In genomic region chr16:2194852-2195315, GRCh38 we compare ENCODE assay signal across 8 cellular contexts. TPM values are rescaled to one million over a fixed set of nuclear protein-coding genes. Genes with fewer than 3 reads are reported as not detected.
DNase-seq lines count a peak whose midpoint lies in the region; FAIRE-seq and TF ChIP-seq lines count a peak whose summit lies in the region.
"Had no signal": no experiment of that assay in that cellular context is flagged by ENCODE, and none has a peak within 500 bp of the region (broad histone marks: within the 10 kb centered on the region; RNA-seq: fewer than 3 reads in every experiment).

No MANE protein-coding gene starts in this region.

- no peaks in the 10 kb centered on the region for H3K9me3 ChIP-seq in SK-N-SH

- H2AFZ ChIP-seq in SK-N-SH (ENCODE audit: low read depth) = no peak overlapping the region

- no peaks in the 10 kb centered on the region for H3K27me3 ChIP-seq in SK-N-SH (ENCODE audit: insufficient read depth)

- TF ChIP-seq CTCF in SK-N-SH (IDR thresholded peaks at IDR 0.05) = peak; percentile 52
- TF ChIP-seq CTCF in MCF 10A (IDR thresholded peaks at IDR 0.05; ENCODE audit: unreplicated experiment) = peak; percentile 68

- peak; percentile 60 for DNase-seq in ELR (ENCODE audit: low read depth)
- DNase-seq in KBM-7 = peak; percentile 69
- DNase-seq in SK-N-SH = peak; percentile 74
- DNase-seq in MCF 10A (ENCODE audit: unreplicated experiment) = peak; percentile 70
- peak; percentile 93 for DNase-seq in left kidney (ENCODE audit: low read depth, low spot score)
- peak; percentile 69 for DNase-seq in urothelium cell line (ENCODE audit: low spot score)
- DNase-seq in hippocampal formation (lab: John Stamatoyannopoulos, UW) = no peak

- intact Hi-C loops in MCF 10A (cut with micrococcal nuclease) = loop anchor here (2.0 kb wide), 1 partner anchor 306 kb away; no protein-coding TSS in a partner anchor

- H3K79me2 ChIP-seq in SK-N-SH (ENCODE audit: insufficient read depth) = no peaks in the 10 kb centered on the region

- H3K4me1 ChIP-seq in SK-N-SH (ENCODE audit: control insufficient read depth in 1 of 2, insufficient read depth in 2 of 2, low read depth in 1 of 2, low read length in 1 of 2) = peaks cover 0 to 18% of the 10 kb centered on the region in 2 experiments; a peak in 1 of 4 replicates

- no peak for TF ChIP-seq EP300 in SK-N-SH (IDR thresholded peaks at IDR 0.05; ENCODE audit: borderline replicate concordance in 1 of 2, low read depth in 1 of 2, low read length in 1 of 2)

- H3K36me3 ChIP-seq in SK-N-SH (replicated peaks in 1 of 2; ENCODE audit: control insufficient read depth in 1 of 2, insufficient read depth in 2 of 2, low read length in 1 of 2) = no peaks in the 10 kb centered on the region

- peak overlapping the region; percentile 21 to 53; a peak in 2 of 4 replicates for H3K4me3 ChIP-seq in SK-N-SH (ENCODE audit: low read depth in 2 of 2, low read length in 1 of 2)

- no TSS peak for BruUV-seq in MCF 10A (replicated peaks; lab: Mats Ljungman, UMichigan)

- H3K9me2 ChIP-seq in SK-N-SH = no peaks in the 10 kb centered on the region

- no peaks in the 10 kb centered on the region for H3K27me3 Mint-ChIP-seq in MCF 10A (ENCODE audit: insufficient read depth, unreplicated experiment)

- no peaks in the 10 kb centered on the region for H3K36me3 Mint-ChIP-seq in MCF 10A (ENCODE audit: insufficient read depth, unreplicated experiment)

- peak; percentile 65 for FAIRE-seq in urothelium cell line (lab: Jason Lieb, UNC)
- FAIRE-seq: astrocyte had no signal

- peak; percentile 77 for TF ChIP-seq RAD21 in SK-N-SH (IDR thresholded peaks at IDR 0.05; ENCODE audit: low read length)

- in situ Hi-C loops in KBM-7 (cut with MboI; ENCODE audit: low pct_unique_long_range_greater_than_20kb, low sequenced_read_pairs) = no loop called here

- H3K4me2 ChIP-seq in SK-N-SH = 0 out of 2 replicates have a peak overlapping the region, but pooled peaks have one; percentile 77

- 21% methylated on average over 6 of the region's 10 CpGs for WGBS in SK-N-SH (ENCODE audit: low lambda C conversion rate)

- POLR2A ChIA-PET in SK-N-SH (lab: Yijun Ruan, JAX) = interaction anchor here (0.8 to 3.3 kb wide), 5 partner anchors 12 to 57 kb away, joined by 3 to 18 read pairs (median 5); partner anchors contain the start of genes ECI1 and TRAF7
- POLR2A ChIA-PET in MCF 10A (lab: Yijun Ruan, JAX) = interaction anchor here (0.5 to 2.6 kb wide), 12 partner anchors 10 to 409 kb away, joined by 3 to 22 read pairs (median 4); partner anchors contain the start of genes ECI1, MLST8, NTHL1 and TRAF7

- H3K9ac ChIP-seq in SK-N-SH = no peak overlapping the region

- no peaks in the 10 kb centered on the region for H4K20me1 ChIP-seq in SK-N-SH (ENCODE audit: insufficient read depth)

- H3K4me1 Mint-ChIP-seq in MCF 10A (ENCODE audit: insufficient read depth, unreplicated experiment) = no peaks in the 10 kb centered on the region

- no peaks in the 10 kb centered on the region for H3K9me3 Mint-ChIP-seq in MCF 10A (ENCODE audit: unreplicated experiment)

- CTCF ChIA-PET in SK-N-SH (lab: Yijun Ruan, JAX) (interaction anchor here (0.9 to 3.6 kb wide), 22 partner anchors 10 to 306 kb away, joined by 3 to 33 read pairs (median 4); partner anchors contain the start of genes ABCA3, BRICD5, CCNF and ECI1), MCF 10A (lab: Yijun Ruan, JAX) (interaction anchor here (0.5 to 2.1 kb wide), 18 partner anchors 9 to 298 kb away, joined by 3 to 8 read pairs (median 4); partner anchors contain the start of gene ECI1)

- no peak overlapping the region; a peak in 1 of 4 replicates for H3K27ac ChIP-seq in SK-N-SH (ENCODE audit: low read depth in 2 of 2, low read length in 1 of 2)

- no peak overlapping the region for H3K27ac Mint-ChIP-seq in MCF 10A (ENCODE audit: low read depth, unreplicated experiment)

- no peaks in the 10 kb centered on the region for H3F3A ChIP-seq in SK-N-SH (replicated peaks; ENCODE audit: insufficient read depth)

- no peak overlapping the region for H3K4me3 Mint-ChIP-seq in MCF 10A (ENCODE audit: unreplicated experiment)

TF ChIP-seq in SK-N-SH, 30 proteins besides CTCF, POLR2A, EP300 and RAD21:
- peak; percentile 57; the same call in 1 of the 2 replicates for TF ChIP-seq RCOR1 (IDR thresholded peaks at IDR 0.05; ENCODE audit: low read length)
- peak; percentile 47 for TF ChIP-seq SMC3 (IDR thresholded peaks at IDR 0.05; ENCODE audit: low read depth, low read length)
- TF ChIP-seq EZH2phosphoT487 (IDR thresholded peaks at IDR 0.05; ENCODE audit: borderline replicate concordance, low read depth) = no peak

RNA-seq across cellular contexts. Expression of gene CASKIN1, which starts 1.5 kb away (rescaled TPM):
- polyA plus RNA-seq in SK-N-SH (2012; rRNA removed) = 1.4 and 1.7 TPM in 2 replicates
- polyA plus RNA-seq in SK-N-SH (2012; cell fraction: cytosol; rRNA removed) = 0.22 and 0.43 TPM in 2 replicates
- 8.7 and 11.6 TPM in 2 replicates for polyA plus RNA-seq in SK-N-SH (2012; cell fraction: nucleus; rRNA removed)
- 0.10 and 0.14 TPM in 2 replicates for total RNA-seq in MCF 10A (2022)

RNA-seq across cellular contexts. Expression of gene MLST8, which starts 10.4 kb away (rescaled TPM):
- 70.3 and 85.4 TPM in 2 replicates for polyA plus RNA-seq in SK-N-SH (2012; rRNA removed)
- 37.7 and 67.4 TPM in 2 replicates for polyA plus RNA-seq in SK-N-SH (2012; cell fraction: cytosol; rRNA removed)
- polyA plus RNA-seq in SK-N-SH (2012; cell fraction: nucleus; rRNA removed) = 156 and 226 TPM in 2 replicates
- total RNA-seq in MCF 10A (2022) = 63.4 and 87.6 TPM in 2 replicates

RNA-seq across cellular contexts. Expression of gene BRICD5, which starts 15.8 kb away (rescaled TPM):
- polyA plus RNA-seq in SK-N-SH (2012; rRNA removed) = 2.3 and 3.4 TPM in 2 replicates
- polyA plus RNA-seq in SK-N-SH (2012; cell fraction: cytosol; rRNA removed) = 0.37 and 0.62 TPM in 2 replicates
- 32.1 and 43.9 TPM in 2 replicates for polyA plus RNA-seq in SK-N-SH (2012; cell fraction: nucleus; rRNA removed)
- total RNA-seq in MCF 10A (2022) = 4.6 and 5.2 TPM in 2 replicates

RNA-seq across cellular contexts. Expression of gene PGP, which starts 19.8 kb away (rescaled TPM):
- polyA plus RNA-seq in SK-N-SH (2012; rRNA removed) = 10.3 and 10.8 TPM in 2 replicates
- polyA plus RNA-seq in SK-N-SH (2012; cell fraction: cytosol; rRNA removed) = 5.1 and 7.0 TPM in 2 replicates
- 33.0 and 37.2 TPM in 2 replicates for polyA plus RNA-seq in SK-N-SH (2012; cell fraction: nucleus; rRNA removed)
- 11.3 and 12.0 TPM in 2 replicates for total RNA-seq in MCF 10A (2022)

RNA-seq across cellular contexts. Expression of gene E4F1, which starts 28.5 kb away (rescaled TPM):
- 33.0 and 34.0 TPM in 2 replicates for polyA plus RNA-seq in SK-N-SH (2012; rRNA removed)
- 6.1 and 11.4 TPM in 2 replicates for polyA plus RNA-seq in SK-N-SH (2012; cell fraction: cytosol; rRNA removed)
- polyA plus RNA-seq in SK-N-SH (2012; cell fraction: nucleus; rRNA removed) = 185 and 366 TPM in 2 replicates
- 26.2 and 28.4 TPM in 2 replicates for total RNA-seq in MCF 10A (2022)

Comparison
In these comparisons a context has a peak if more than half of its experiments do, and no peak if none do; other contexts are left out.
1. DNase-seq: peak in ELR (single experiment), KBM-7 (single experiment), SK-N-SH (single experiment), MCF 10A (single experiment), left kidney (single experiment) and urothelium cell line (single experiment); none in hippocampal formation (0 of 2).